ENCODE assay signal across 8 cellular contexts in genomic region chr1:9652379-9653194, GRCh38. TPM values are rescaled to one million over a fixed set of nuclear protein-coding genes. Genes with fewer than 3 reads are reported as not detected.
A peak's percentile ranks its signal among the peaks of the same experiment; 100 is the strongest.
DNase-seq lines count a peak whose midpoint lies in the region; ATAC-seq and TF ChIP-seq lines count a peak whose summit lies in the region.

No MANE protein-coding gene starts in this region.

- H4K20me1 ChIP-seq in Loucy (ENCODE audit: insufficient read depth, low read length, poor library complexity, severe bottlenecking) = no peaks in the 10 kb centered on the region

- H2AFZ ChIP-seq in Loucy (ENCODE audit: low read length) = peak overlapping the region; percentile 66; the same call in 1 of the 2 replicates

- TF ChIP-seq EP300 in gastroesophageal sphincter (IDR thresholded peaks at IDR 0.05) (no peak), sigmoid colon (IDR thresholded peaks at IDR 0.05) (no peak)

- TF ChIP-seq POLR2A in gastroesophageal sphincter (IDR thresholded peaks at IDR 0.05) (no peak), sigmoid colon (IDR thresholded peaks at IDR 0.05) (no peak)

- H3K36me3 ChIP-seq in Loucy (ENCODE audit: insufficient read depth, low read length) = no peaks in the 10 kb centered on the region
- no peaks in the 10 kb centered on the region for H3K36me3 ChIP-seq in gastroesophageal sphincter
- no peaks in the 10 kb centered on the region for H3K36me3 ChIP-seq in sigmoid colon

- peak; percentile 5 for ATAC-seq in gastroesophageal sphincter
- ATAC-seq in GM21786 (IDR thresholded peaks at IDR 0.05; ENCODE audit: unreplicated experiment) = no peak

- H3K9ac ChIP-seq in Loucy (ENCODE audit: low read depth, low read length, poor library complexity, severe bottlenecking) = no peak overlapping the region

- H3K27me3 ChIP-seq in Loucy (ENCODE audit: insufficient read depth, low read length, poor library complexity, severe bottlenecking) (peaks cover 23% of the 10 kb centered on the region), gastroesophageal sphincter (peaks cover 56% of the 10 kb centered on the region), sigmoid colon (peaks cover 16 to 54% (median 32%) of the 10 kb centered on the region in 3 donors)

- H3K4me2 ChIP-seq in Loucy (ENCODE audit: low read depth, low read length, poor library complexity, severe bottlenecking) = peak overlapping the region; percentile 71

- intact Hi-C loops in sigmoid colon (cut with DNase I) = no loop called here

- POLR2A ChIA-PET in GM10248 (lab: Yijun Ruan, JAX) = interaction anchor here (1.9 kb wide), 1 partner anchor 23 kb away, joined by 26 read pairs; no protein-coding TSS in a partner anchor

- TF ChIP-seq CTCF in GM10248 (IDR thresholded peaks at IDR 0.05; ENCODE audit: control extremely low read depth, extremely low read depth, low read depth, missing control alignments) (peak; percentile 19), Loucy (conservative IDR thresholded peaks at IDR 0.05; ENCODE audit: low read length) (no peak), gastroesophageal sphincter (IDR thresholded peaks at IDR 0.05) (no peak), sigmoid colon (IDR thresholded peaks at IDR 0.05) (no peak)

- CTCF ChIA-PET in GM10248 (lab: Yijun Ruan, JAX) = interaction anchor here (0.9 to 9.7 kb wide), 6 partner anchors 8 to 36 kb away, joined by 3 to 117 read pairs (median 6); no protein-coding TSS in a partner anchor

- no peaks in the 10 kb centered on the region for H3K9me3 ChIP-seq in Loucy (ENCODE audit: insufficient read depth, low read depth, low read length)
- H3K9me3 ChIP-seq in gastroesophageal sphincter = no peaks in the 10 kb centered on the region
- H3K9me3 ChIP-seq in sigmoid colon = no peaks in the 10 kb centered on the region

- H3K4me1 ChIP-seq in Loucy (ENCODE audit: insufficient read depth, low read length, poor library complexity, severe bottlenecking) (peaks cover 12% of the 10 kb centered on the region), gastroesophageal sphincter (peaks cover 0 to 18% (median 14%) of the 10 kb centered on the region in 3 donors), sigmoid colon (peaks cover 0 to 17% (median 13%) of the 10 kb centered on the region in 4 donors)

- no peaks in the 10 kb centered on the region for H3F3A ChIP-seq in Loucy (ENCODE audit: low read depth)

- H3K4me3 ChIP-seq in Loucy (ENCODE audit: low read length, poor library complexity, severe bottlenecking) = peak overlapping the region; percentile 66
- peak overlapping the region; percentile 9 to 54 for H3K4me3 ChIP-seq in gastroesophageal sphincter
- H3K4me3 ChIP-seq in sigmoid colon = peak overlapping the region in 3 of 4 donors; percentile 33 to 56 (median 48)

- WGBS in gastroesophageal sphincter (ENCODE audit: low coverage in 1 of 2), 2 donors = 0 to 3% methylated on average over 8 to 11 of the region's 55 CpGs
- 5 to 11% methylated on average over 55 of the region's 55 CpGs for WGBS in sigmoid colon, 2 donors

- no peaks in the 10 kb centered on the region for H3K79me2 ChIP-seq in Loucy (ENCODE audit: insufficient read depth, low read length)

- H3K27ac ChIP-seq in gastroesophageal sphincter (peak overlapping the region in 2 of 4 donors; percentile 35 to 65), sigmoid colon (peak overlapping the region in 3 of 4 donors; percentile 48 to 56 (median 49))

- H3K9me2 ChIP-seq in Loucy (replicated peaks; ENCODE audit: low read depth, low read length) = no peaks in the 10 kb centered on the region

- DNase-seq in GM10248 (ENCODE audit: extremely low spot score) (peak; percentile 61), activated T-cell treated with anti-CD3 and anti-CD28 coated beads for 24 hours (ENCODE audit: low read depth) (peak; percentile 47), sigmoid colon (no peak), NCI-H446 treated with DMSO at 0.1 percent for 48 hours (lab: John Stamatoyannopoulos, UW) (no peak), islet precursor cell (no peak)

RNA-seq across cellular contexts. Expression of gene PIK3CD, which starts 1.1 kb away (rescaled TPM):
- total RNA-seq in gastroesophageal sphincter (10 to 100 TPM in 3 of 4 donors, 1 to 10 TPM in 1; 8.2 to 18.2 (median 15.4) TPM), sigmoid colon (10 to 100 TPM in 2 of 4 donors, 1 to 10 TPM in 2; 6.9 to 12.5 (median 10.0) TPM)
- 10 to 100 TPM in 1 of 3 donors, 1 to 10 TPM in 2; 1.2 to 23.1 (median 1.2) TPM for polyA plus RNA-seq in sigmoid colon

Comparison
In these comparisons a context has a peak if more than half of its experiments do, and no peak if none do; other contexts are left out.
1. DNase-seq: peak in GM10248 (single experiment) and activated T-cell treated with anti-CD3 and anti-CD28 coated beads for 24 hours (single experiment); none in sigmoid colon (single experiment), NCI-H446 treated with DMSO at 0.1 percent for 48 hours (single experiment) and islet precursor cell (single experiment).
2. Peak in every context shown above with its lines, with median percentiles within 50 percentile points of each other: H3K4me3 ChIP-seq.